ENCODE assay signal across 10 cellular contexts in genomic region chr1:51855624-51856023, GRCh38.
"Had no signal": no experiment of that assay in that cellular context is flagged by ENCODE, and none has a peak within 500 bp of the region (broad histone marks: within the 10 kb centered on the region; RNA-seq: fewer than 3 reads in every experiment).

No MANE protein-coding gene starts in this region.

- H3K27ac ChIP-seq: GM23248, KMS-11 had no signal

- H3K9me3 ChIP-seq: HAP-1 had no signal

- DNase-seq: GM23248, GOT3, H7, HFFc6, IMR-90, KBM-7 had no signal

- H3K4me3 ChIP-seq: GM23248, HAP-1 had no signal

- H3K9ac ChIP-seq: GM23248, KMS-11 had no signal

- H2AFZ ChIP-seq: GM23248 had no signal

- H3K4me2 ChIP-seq: KMS-11 had no signal

- FAIRE-seq: HTR-8/SVneo had no signal

- H3K36me3 ChIP-seq: HAP-1 had no signal

- ATAC-seq: HCT116 had no signal
